In the genomic region with DNA sequence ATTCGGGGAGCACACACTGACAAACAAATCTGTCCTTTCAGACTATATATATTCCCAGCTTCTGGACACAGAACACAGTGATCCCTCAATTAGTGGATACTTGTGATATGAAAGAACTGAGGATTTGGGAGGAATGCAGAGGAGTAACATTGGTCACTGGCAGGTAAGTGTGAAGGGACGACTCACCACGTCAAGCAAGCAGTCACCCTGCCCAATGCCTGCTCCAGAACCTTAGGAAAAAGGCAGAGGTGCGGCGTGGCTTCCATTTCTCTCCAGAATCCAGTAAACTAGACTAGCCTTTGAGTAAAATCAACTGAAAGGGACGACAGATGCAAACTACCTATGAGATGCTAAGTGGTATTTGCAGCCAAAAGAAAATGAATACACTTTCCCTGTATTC, we compare ENCODE assay signal across 10 cellular contexts. TPM values are rescaled to one million over a fixed set of nuclear protein-coding genes. Genes with fewer than 3 reads are reported as not detected.
DNase-seq lines count a peak whose midpoint lies in the region; ATAC-seq and TF ChIP-seq lines count a peak whose summit lies in the region.
"Had no signal": no experiment of that assay in that cellular context is flagged by ENCODE, and none has a peak within 500 bp of the region (broad histone marks: within the 10 kb centered on the region; RNA-seq: fewer than 3 reads in every experiment).

No MANE protein-coding gene starts in this region.

- intact Hi-C loops in adrenal gland (cut with DNase I) (no loop called here), thyroid gland (cut with DNase I) (no loop called here)

- H3K9me3 ChIP-seq in adrenal gland (replicated peaks in 1 of 3) (no peaks in the 10 kb centered on the region), liver (ENCODE audit: control insufficient read depth in 4 of 4, low read length in 3 of 4) (no peaks in the 10 kb centered on the region), thyroid gland (no peaks in the 10 kb centered on the region)

- 18 to 32% (median 27%) methylated on average over 6 of the region's 6 CpGs for WGBS in adrenal gland, 4 donors
- WGBS in liver: 45% methylated on average over 6 of the region's 6 CpGs
- 32 to 36% methylated on average over 6 of the region's 6 CpGs for WGBS in thyroid gland, 2 donors

- H3K9ac ChIP-seq in liver (ENCODE audit: low read depth in 1 of 2, low read length in 2 of 2): peak overlapping the region; percentile 4 to 23

- DNase-seq in activated T-cell treated with anti-CD3 and anti-CD28 coated beads, Interleukin-2, amount 50 U/mL, for 4 hours: no peak
- DNase-seq in activated T-cell treated with anti-CD3 and anti-CD28 coated beads, Interleukin-2, amount 50 U/mL, for 48 hours: no peak
- DNase-seq in adrenal gland (no peak), thyroid gland (no peak), NK-92 (lab: John Stamatoyannopoulos, UW; ENCODE audit: unreplicated experiment) (no peak), substantia nigra (lab: John Stamatoyannopoulos, UW) (no peak)
- DNase-seq: DMS 273 treated with DMSO at 0.1 percent for 48 hours, NCI-H2227 treated with DMSO at 0.1 percent for 48 hours had no signal

- H3K4me1 ChIP-seq in adrenal gland (replicated peaks in 1 of 2): peaks cover 15 to 35% of the 10 kb centered on the region in 2 donors
- peaks cover 7 to 23% (median 21%) of the 10 kb centered on the region in 4 donors for H3K4me1 ChIP-seq in liver (ENCODE audit: control insufficient read depth in 4 of 4, insufficient read depth in 4 of 4, low read length in 3 of 4)
- peaks cover 11 to 15% of the 10 kb centered on the region in 2 donors for H3K4me1 ChIP-seq in thyroid gland

- H3K4me3 ChIP-seq in adrenal gland: peak overlapping the region in 3 of 4 donors; percentile 77 to 99 (median 80)
- H3K4me3 ChIP-seq in liver (ENCODE audit: low read depth in 1 of 3, low read length in 3 of 3): peak overlapping the region; percentile 80 to 97 (median 95)
- H3K4me3 ChIP-seq in thyroid gland (replicated peaks in 1 of 3): peak overlapping the region in 2 of 3 donors; percentile 93 to 99

- no peaks in the 10 kb centered on the region for H3K27me3 Mint-ChIP-seq in activated T-cell treated with anti-CD3 and anti-CD28 coated beads, Interleukin-2, amount 50 U/mL, for 4 hours (ENCODE audit: low read depth)

- H3K4me1 Mint-ChIP-seq in activated T-cell treated with anti-CD3 and anti-CD28 coated beads, Interleukin-2, amount 50 U/mL, for 4 hours (ENCODE audit: low read depth): peaks cover 42% of the 10 kb centered on the region

- H3K36me3 Mint-ChIP-seq in activated T-cell treated with anti-CD3 and anti-CD28 coated beads, Interleukin-2, amount 50 U/mL, for 4 hours (ENCODE audit: insufficient read depth): peaks cover 4% of the 10 kb centered on the region

- TF ChIP-seq RAD21 in liver (IDR thresholded peaks at IDR 0.05): no peak

- peak overlapping the region in 3 of 5 donors; percentile 92 to 96 (median 95) for H3K27ac ChIP-seq in adrenal gland
- no peak overlapping the region for H3K27ac ChIP-seq in liver (ENCODE audit: low read depth in 1 of 2, low read length in 2 of 2)
- H3K27ac ChIP-seq in thyroid gland: no peak overlapping the region
- H3K27ac ChIP-seq in substantia nigra (ENCODE audit: low read depth, low read length, poor library complexity, severe bottlenecking): no peak overlapping the region

- no peak for ATAC-seq in activated T-cell treated with anti-CD3 and anti-CD28 coated beads, Interleukin-2, amount 50 U/mL, for 4 hours
- no peak for ATAC-seq in HG02981 (IDR thresholded peaks at IDR 0.05; ENCODE audit: unreplicated experiment)

- H3K4me3 Mint-ChIP-seq in activated T-cell treated with anti-CD3 and anti-CD28 coated beads, Interleukin-2, amount 50 U/mL, for 4 hours: peak overlapping the region; percentile 94

- TF ChIP-seq CTCF in adrenal gland (IDR thresholded peaks at IDR 0.05) (no peak), liver (IDR thresholded peaks at IDR 0.05; ENCODE audit: low read depth, low read length, missing input control) (no peak), thyroid gland (IDR thresholded peaks at IDR 0.05) (no peak)

- no peaks in the 10 kb centered on the region for H3K27me3 ChIP-seq in adrenal gland
- H3K27me3 ChIP-seq in liver (ENCODE audit: control insufficient read depth in 4 of 4, insufficient read depth in 4 of 4, low read length in 3 of 4): no peaks in the 10 kb centered on the region
- no peaks in the 10 kb centered on the region for H3K27me3 ChIP-seq in thyroid gland

- H3K36me3 ChIP-seq in adrenal gland (replicated peaks in 1 of 2): peaks cover 0 to 8% of the 10 kb centered on the region in 2 donors
- peaks cover 0 to 8% (median 2%) of the 10 kb centered on the region in 4 donors for H3K36me3 ChIP-seq in liver (ENCODE audit: control insufficient read depth in 4 of 4, insufficient read depth in 3 of 4, low read depth in 1 of 4, low read length in 3 of 4)
- peaks cover 4 to 6% of the 10 kb centered on the region in 2 donors for H3K36me3 ChIP-seq in thyroid gland

- TF ChIP-seq POLR2A in adrenal gland (IDR thresholded peaks at IDR 0.05) (no peak), thyroid gland (IDR thresholded peaks at IDR 0.05) (no peak)

- no peaks in the 10 kb centered on the region for H3K9me3 Mint-ChIP-seq in activated T-cell treated with anti-CD3 and anti-CD28 coated beads, Interleukin-2, amount 50 U/mL, for 4 hours

TF ChIP-seq in liver, 16 proteins besides CTCF, POLR2A, EP300 and RAD21:
- no peak for TF ChIP-seq EGR1 (IDR thresholded peaks at IDR 0.05; ENCODE audit: low read depth in 2 of 2)
- no peak for TF ChIP-seq HNF4A (conservative IDR thresholded peaks at IDR 0.05)
- TF ChIP-seq YY1 (IDR thresholded peaks at IDR 0.05): no peak
- TF ChIP-seq, protein P1, sequence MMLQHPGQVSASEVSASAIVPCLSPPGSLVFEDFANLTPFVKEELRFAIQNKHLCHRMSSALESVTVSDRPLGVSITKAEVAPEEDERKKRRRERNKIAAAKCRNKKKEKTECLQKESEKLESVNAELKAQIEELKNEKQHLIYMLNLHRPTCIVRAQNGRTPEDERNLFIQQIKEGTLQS (IDR thresholded peaks at IDR 0.05): no peak
- TF ChIP-seq RXRA (IDR thresholded peaks at IDR 0.05): no peak
- TF ChIP-seq GABPA (IDR thresholded peaks at IDR 0.05 in 1 of 2, conservative IDR thresholded peaks at IDR 0.05 in 1 of 2): no peak
- TF ChIP-seq NR2F2 (IDR thresholded peaks at IDR 0.05): no peak
- TF ChIP-seq, protein P2, sequence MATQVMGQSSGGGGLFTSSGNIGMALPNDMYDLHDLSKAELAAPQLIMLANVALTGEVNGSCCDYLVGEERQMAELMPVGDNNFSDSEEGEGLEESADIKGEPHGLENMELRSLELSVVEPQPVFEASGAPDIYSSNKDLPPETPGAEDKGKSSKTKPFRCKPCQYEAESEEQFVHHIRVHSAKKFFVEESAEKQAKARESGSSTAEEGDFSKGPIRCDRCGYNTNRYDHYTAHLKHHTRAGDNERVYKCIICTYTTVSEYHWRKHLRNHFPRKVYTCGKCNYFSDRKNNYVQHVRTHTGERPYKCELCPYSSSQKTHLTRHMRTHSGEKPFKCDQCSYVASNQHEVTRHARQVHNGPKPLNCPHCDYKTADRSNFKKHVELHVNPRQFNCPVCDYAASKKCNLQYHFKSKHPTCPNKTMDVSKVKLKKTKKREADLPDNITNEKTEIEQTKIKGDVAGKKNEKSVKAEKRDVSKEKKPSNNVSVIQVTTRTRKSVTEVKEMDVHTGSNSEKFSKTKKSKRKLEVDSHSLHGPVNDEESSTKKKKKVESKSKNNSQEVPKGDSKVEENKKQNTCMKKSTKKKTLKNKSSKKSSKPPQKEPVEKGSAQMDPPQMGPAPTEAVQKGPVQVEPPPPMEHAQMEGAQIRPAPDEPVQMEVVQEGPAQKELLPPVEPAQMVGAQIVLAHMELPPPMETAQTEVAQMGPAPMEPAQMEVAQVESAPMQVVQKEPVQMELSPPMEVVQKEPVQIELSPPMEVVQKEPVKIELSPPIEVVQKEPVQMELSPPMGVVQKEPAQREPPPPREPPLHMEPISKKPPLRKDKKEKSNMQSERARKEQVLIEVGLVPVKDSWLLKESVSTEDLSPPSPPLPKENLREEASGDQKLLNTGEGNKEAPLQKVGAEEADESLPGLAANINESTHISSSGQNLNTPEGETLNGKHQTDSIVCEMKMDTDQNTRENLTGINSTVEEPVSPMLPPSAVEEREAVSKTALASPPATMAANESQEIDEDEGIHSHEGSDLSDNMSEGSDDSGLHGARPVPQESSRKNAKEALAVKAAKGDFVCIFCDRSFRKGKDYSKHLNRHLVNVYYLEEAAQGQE (IDR thresholded peaks at IDR 0.05): no peak
- TF ChIP-seq HNF4G (IDR thresholded peaks at IDR 0.05): no peak
- TF ChIP-seq FOXA2 (IDR thresholded peaks at IDR 0.05): no peak
- TF ChIP-seq, protein P3, sequence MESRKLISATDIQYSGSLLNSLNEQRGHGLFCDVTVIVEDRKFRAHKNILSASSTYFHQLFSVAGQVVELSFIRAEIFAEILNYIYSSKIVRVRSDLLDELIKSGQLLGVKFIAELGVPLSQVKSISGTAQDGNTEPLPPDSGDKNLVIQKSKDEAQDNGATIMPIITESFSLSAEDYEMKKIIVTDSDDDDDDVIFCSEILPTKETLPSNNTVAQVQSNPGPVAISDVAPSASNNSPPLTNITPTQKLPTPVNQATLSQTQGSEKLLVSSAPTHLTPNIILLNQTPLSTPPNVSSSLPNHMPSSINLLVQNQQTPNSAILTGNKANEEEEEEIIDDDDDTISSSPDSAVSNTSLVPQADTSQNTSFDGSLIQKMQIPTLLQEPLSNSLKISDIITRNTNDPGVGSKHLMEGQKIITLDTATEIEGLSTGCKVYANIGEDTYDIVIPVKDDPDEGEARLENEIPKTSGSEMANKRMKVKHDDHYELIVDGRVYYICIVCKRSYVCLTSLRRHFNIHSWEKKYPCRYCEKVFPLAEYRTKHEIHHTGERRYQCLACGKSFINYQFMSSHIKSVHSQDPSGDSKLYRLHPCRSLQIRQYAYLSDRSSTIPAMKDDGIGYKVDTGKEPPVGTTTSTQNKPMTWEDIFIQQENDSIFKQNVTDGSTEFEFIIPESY (IDR thresholded peaks at IDR 0.05): no peak
- TF ChIP-seq SP1 (IDR thresholded peaks at IDR 0.05): no peak
- no peak for TF ChIP-seq FOXA1 (IDR thresholded peaks at IDR 0.05)
- TF ChIP-seq, protein P4, sequence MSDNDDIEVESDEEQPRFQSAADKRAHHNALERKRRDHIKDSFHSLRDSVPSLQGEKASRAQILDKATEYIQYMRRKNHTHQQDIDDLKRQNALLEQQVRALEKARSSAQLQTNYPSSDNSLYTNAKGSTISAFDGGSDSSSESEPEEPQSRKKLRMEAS (IDR thresholded peaks at IDR 0.05): no peak
- no peak for TF ChIP-seq TAF1 (conservative IDR thresholded peaks at IDR 0.05)
- no peak for TF ChIP-seq JUND (IDR thresholded peaks at IDR 0.05)

RNA-seq across cellular contexts. Expression of a gene that starts 1.1 kb away (rescaled TPM):
- total RNA-seq in activated T-cell treated with anti-CD3 and anti-CD28 coated beads, Interleukin-2, amount 50 U/mL, for 4 hours: 10 to 100 TPM; 23.7 to 25.8 (median 24.8) TPM
- 10 to 100 TPM; 20.4 to 50.6 (median 34.6) TPM for total RNA-seq in adrenal gland
- polyA plus RNA-seq in adrenal gland: 10 to 100 TPM; 10.9 to 32.4 (median 14.4) TPM
- 10 to 100 TPM; 10.7 to 14.2 TPM for total RNA-seq in liver
- polyA plus RNA-seq in liver: 1 to 10 TPM; 4.0 to 6.3 TPM
- total RNA-seq in thyroid gland: 10 to 100 TPM; 25.6 to 52.4 (median 33.1) TPM

Comparison
In these comparisons a context has a peak if more than half of its experiments do, and no peak if none do; other contexts are left out.
1. H3K27ac ChIP-seq: peak in adrenal gland (3 of 5); none in liver (0 of 2), thyroid gland (0 of 3) and substantia nigra (single experiment).
2. Peak in every context shown above with its lines, with median percentiles within 50 percentile points of each other: H3K4me3 ChIP-seq.